ENCODE assay signal across 8 cellular contexts in the genomic region with DNA sequence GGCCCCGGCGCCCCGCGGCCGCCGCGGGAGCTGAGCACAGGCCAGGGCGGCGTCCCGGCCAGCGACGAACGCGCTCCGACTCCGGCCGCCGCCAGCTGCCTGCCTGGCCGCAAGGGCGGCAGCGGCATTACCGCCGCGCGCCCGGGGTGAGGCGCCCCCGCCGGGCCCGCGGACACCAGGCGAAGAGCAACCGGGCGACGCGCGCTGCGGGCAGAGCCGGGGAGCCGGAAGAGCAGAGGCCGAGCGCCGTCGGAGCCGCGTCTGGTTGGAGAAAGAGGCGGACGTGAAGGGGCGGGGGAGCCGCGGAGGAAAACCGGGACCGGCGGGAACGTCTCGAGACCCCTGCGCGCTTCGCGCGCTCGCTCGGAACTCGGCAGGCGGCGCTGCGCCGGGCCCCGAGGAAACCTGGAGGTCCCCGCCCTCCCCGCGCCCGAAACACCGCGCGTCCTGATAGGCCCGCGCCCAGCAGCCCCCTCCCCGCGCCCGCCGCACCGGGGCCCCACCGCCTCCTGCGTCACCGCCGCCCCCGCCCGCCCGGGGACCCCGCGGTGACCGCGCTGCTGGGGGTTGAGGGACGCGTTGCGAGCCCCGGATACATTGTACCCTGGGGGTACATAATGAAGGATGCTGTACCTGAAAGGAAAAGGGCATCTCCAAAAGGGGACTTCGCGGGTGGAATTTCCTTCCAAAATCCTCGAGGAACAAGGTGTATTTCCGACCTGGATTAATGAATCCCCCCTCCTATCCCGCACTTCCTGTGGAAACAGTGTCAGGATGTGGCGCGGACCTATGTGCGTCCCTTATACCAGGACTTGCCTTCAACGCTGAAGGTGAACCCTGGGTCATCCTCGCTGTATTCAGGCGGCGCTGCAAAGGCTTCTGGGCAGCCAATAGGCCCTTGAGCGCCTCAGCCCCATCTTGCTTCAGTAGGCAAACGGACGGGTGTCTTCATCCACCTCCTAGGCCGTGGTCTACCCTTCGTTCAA.
DNase-seq lines count a peak whose midpoint lies in the region; ATAC-seq lines count a peak whose summit lies in the region.

No MANE protein-coding gene starts in this region.

- peaks cover 22% of the 10 kb centered on the region for H3K4me1 ChIP-seq in BLaER1

- no peaks in the 10 kb centered on the region; the same call in 1 of the 2 replicates for H3K27me3 ChIP-seq in BLaER1

- ATAC-seq in GM19025 (IDR thresholded peaks at IDR 0.05; ENCODE audit: low read depth, unreplicated experiment) = peak; percentile 72
- peak; percentile 81 for ATAC-seq in HG03175 (IDR thresholded peaks at IDR 0.05; ENCODE audit: unreplicated experiment)
- ATAC-seq in effector memory CD8-positive, alpha-beta T cell (replicated peaks) = peak; percentile 79

- H3K27me3 Mint-ChIP-seq in effector memory CD8-positive, alpha-beta T cell = peaks cover 33 to 60% of the 10 kb centered on the region in 2 donors

- peak overlapping the region; percentile 85 for H3K4me3 ChIP-seq in BLaER1

- peaks cover 9 to 10% of the 10 kb centered on the region in 2 donors for H3K4me1 Mint-ChIP-seq in effector memory CD8-positive, alpha-beta T cell (ENCODE audit: low read depth in 2 of 2)

- peaks cover 5% of the 10 kb centered on the region; the same call in 1 of the 2 replicates for H4K20me1 ChIP-seq in BLaER1

- H3K36me3 Mint-ChIP-seq in effector memory CD8-positive, alpha-beta T cell (ENCODE audit: insufficient read depth) = no peaks in the 10 kb centered on the region

- H3K36me3 ChIP-seq in BLaER1 = no peaks in the 10 kb centered on the region

- DNase-seq in NCI-H226 (peak; percentile 41), medulla oblongata (ENCODE audit: extremely low spot score) (peak; percentile 30)
- peak; percentile 9 for DNase-seq in activated CD4-positive, alpha-beta T cell treated with anti-CD3 and anti-CD28 coated beads, Interleukin-2, amount 50 U/mL, for 1 hour
- DNase-seq in effector memory CD8-positive, alpha-beta T cell = peak; percentile 14 to 30 (median 26)
- peak; percentile 15 for DNase-seq in stimulated activated CD8-positive, alpha-beta memory T cell treated with anti-CD3 and anti-CD28 coated beads, Interleukin-12 subunit alpha, Interleukin-12 subunit beta, amount 100 ng/mL, for 1 hour (ENCODE audit: low read depth)

- H3K4me2 ChIP-seq in BLaER1 = peak overlapping the region; percentile 83

- H3K9ac ChIP-seq in BLaER1 = peak overlapping the region; percentile 85

- H3K9me3 ChIP-seq in BLaER1 = no peaks in the 10 kb centered on the region

- peak overlapping the region; percentile 72 to 80 for H3K4me3 Mint-ChIP-seq in effector memory CD8-positive, alpha-beta T cell

- H3K27ac ChIP-seq in BLaER1 = peak overlapping the region; percentile 86

- peak overlapping the region in 1 of 2 donors; percentile 49 for H3K27ac Mint-ChIP-seq in effector memory CD8-positive, alpha-beta T cell

- H3K9me3 Mint-ChIP-seq in effector memory CD8-positive, alpha-beta T cell = no peaks in the 10 kb centered on the region

Comparison
In these comparisons a context has a peak if more than half of its experiments do, and no peak if none do; other contexts are left out.
1. Peak in every context shown above with its lines: DNase-seq, ATAC-seq, H3K4me3 ChIP-seq and H3K27ac ChIP-seq.